ENCODE assay signal across 8 cellular contexts in genomic region chr14:106094654-106095189, GRCh38.
DNase-seq lines count a peak whose midpoint lies in the region; ATAC-seq and TF ChIP-seq lines count a peak whose summit lies in the region.

No MANE protein-coding gene starts in this region.

- H3K36me3 ChIP-seq in Caco-2 (ENCODE audit: control insufficient read depth, insufficient read depth, low read length) (no peaks in the 10 kb centered on the region), neural progenitor cell (no peaks in the 10 kb centered on the region)

- H3K27me3 ChIP-seq in Caco-2 (replicated peaks; ENCODE audit: control insufficient read depth, insufficient read depth, low read length) (no peaks in the 10 kb centered on the region), neural progenitor cell (no peaks in the 10 kb centered on the region)

- no peak overlapping the region for H3K4me2 ChIP-seq in neural progenitor cell

- no peaks in the 10 kb centered on the region for H3K4me1 Mint-ChIP-seq in Caco-2 (ENCODE audit: low read depth, unreplicated experiment)
- no peaks in the 10 kb centered on the region for H3K4me1 Mint-ChIP-seq in activated CD4-positive, alpha-beta memory T cell treated with anti-CD3 and anti-CD28 coated beads, Interleukin-2, amount 10 ng/mL, durations not matched to agents 7 days and 5 days
- no peaks in the 10 kb centered on the region for H3K4me1 Mint-ChIP-seq in neural progenitor cell

- H3K36me3 Mint-ChIP-seq in Caco-2 (ENCODE audit: insufficient read depth, unreplicated experiment): no peaks in the 10 kb centered on the region
- H3K36me3 Mint-ChIP-seq in activated CD4-positive, alpha-beta memory T cell treated with anti-CD3 and anti-CD28 coated beads, Interleukin-2, amount 10 ng/mL, durations not matched to agents 7 days and 5 days (ENCODE audit: low read depth): no peaks in the 10 kb centered on the region
- no peaks in the 10 kb centered on the region for H3K36me3 Mint-ChIP-seq in neural progenitor cell

- no peaks in the 10 kb centered on the region for H3K4me1 ChIP-seq in Caco-2
- H3K4me1 ChIP-seq in neural progenitor cell: no peaks in the 10 kb centered on the region

- H3K4me3 Mint-ChIP-seq in Caco-2 (ENCODE audit: unreplicated experiment) (no peak overlapping the region), neural progenitor cell (no peak overlapping the region)
- no peak overlapping the region for H3K4me3 Mint-ChIP-seq in activated CD4-positive, alpha-beta memory T cell treated with anti-CD3 and anti-CD28 coated beads, Interleukin-2, amount 10 ng/mL, durations not matched to agents 7 days and 5 days

- H3K79me2 ChIP-seq in neural progenitor cell (ENCODE audit: low read depth): no peaks in the 10 kb centered on the region

- POLR2A ChIA-PET in Caco-2 (lab: Charles Lee) (no interaction called here), RWPE1 (lab: Yijun Ruan, JAX; ENCODE audit: low non-redundant PET) (no interaction called here)
- POLR2A ChIA-PET in activated CD4-positive, alpha-beta memory T cell treated with anti-CD3 and anti-CD28 coated beads, Interleukin-2, amount 10 ng/mL, durations not matched to agents 7 days and 5 days (lab: Charles Lee): no interaction called here

- ATAC-seq in HG02981 (IDR thresholded peaks at IDR 0.05; ENCODE audit: unreplicated experiment) (peak; percentile 77), GM21619 (IDR thresholded peaks at IDR 0.05; ENCODE audit: unreplicated experiment) (no peak)

- no peak overlapping the region for H3K9ac ChIP-seq in neural progenitor cell

- H3K27me3 Mint-ChIP-seq in Caco-2 (ENCODE audit: insufficient read depth, unreplicated experiment): no peaks in the 10 kb centered on the region
- H3K27me3 Mint-ChIP-seq in activated CD4-positive, alpha-beta memory T cell treated with anti-CD3 and anti-CD28 coated beads, Interleukin-2, amount 10 ng/mL, durations not matched to agents 7 days and 5 days: peaks cover 13% of the 10 kb centered on the region
- H3K27me3 Mint-ChIP-seq in neural progenitor cell (ENCODE audit: insufficient read depth, low read depth): peaks cover 2% of the 10 kb centered on the region

- H3K9me3 Mint-ChIP-seq in Caco-2 (ENCODE audit: unreplicated experiment) (no peaks in the 10 kb centered on the region), neural progenitor cell (peaks cover 5% of the 10 kb centered on the region)
- H3K9me3 Mint-ChIP-seq in activated CD4-positive, alpha-beta memory T cell treated with anti-CD3 and anti-CD28 coated beads, Interleukin-2, amount 10 ng/mL, durations not matched to agents 7 days and 5 days: no peaks in the 10 kb centered on the region

- H3K9me3 ChIP-seq in Caco-2 (peaks cover 7% of the 10 kb centered on the region; the same call in 1 of the 2 replicates), neural progenitor cell (ENCODE audit: low read depth) (no peaks in the 10 kb centered on the region)

- intact Hi-C loops in Caco-2 (cut with micrococcal nuclease; ENCODE audit: unreplicated experiment): no loop called here

- no peak overlapping the region for H3K4me3 ChIP-seq in Caco-2 (ENCODE audit: low read depth, low read length)
- no peak overlapping the region for H3K4me3 ChIP-seq in neural progenitor cell

- CTCF ChIA-PET in Caco-2 (lab: Charles Lee): interaction anchor here (0.6 to 2.1 kb wide), 7 partner anchors 10 to 544 kb away, joined by 3 to 8 read pairs (median 4); no protein-coding TSS in a partner anchor
- CTCF ChIA-PET in activated CD4-positive, alpha-beta memory T cell treated with anti-CD3 and anti-CD28 coated beads, Interleukin-2, amount 10 ng/mL, durations not matched to agents 7 days and 5 days (lab: Charles Lee): no interaction called here
- CTCF ChIA-PET in RWPE1 (lab: Yijun Ruan, JAX): interaction anchor here (0.6 kb wide), 2 partner anchors 58 to 201 kb away, joined by 4 to 5 read pairs; no protein-coding TSS in a partner anchor

- BruUV-seq in Caco-2 (replicated peaks; lab: Mats Ljungman, UMichigan): no TSS peak

- DNase-seq in Caco-2: peak; percentile 67 to 77
- peak; percentile 78 for DNase-seq in activated CD4-positive, alpha-beta memory T cell treated with anti-CD3 and anti-CD28 coated beads, Interleukin-2, amount 10 ng/mL, durations not matched to agents 7 days and 5 days
- peak; percentile 7 for DNase-seq in neural progenitor cell (ENCODE audit: low spot score)
- no peak for DNase-seq in hepatic stellate cell (ENCODE audit: low spot score)
- no peak for DNase-seq in RWPE1 (ENCODE audit: low spot score)
- DNase-seq in DMS79 (lab: John Stamatoyannopoulos, UW): no peak

- TF ChIP-seq CTCF in Caco-2 (IDR thresholded peaks at IDR 0.05; ENCODE audit: insufficient read depth in 1 of 2, low read depth in 1 of 2, low read length in 1 of 2, severe bottlenecking in 1 of 2, unreplicated experiment in 1 of 2) (peak; percentile 63 to 82), neural progenitor cell (IDR thresholded peaks at IDR 0.05) (peak; percentile 32), RWPE1 (conservative IDR thresholded peaks at IDR 0.05; ENCODE audit: low read depth) (no peak; the same call in 1 of the 2 replicates)

- H3K27ac ChIP-seq in neural progenitor cell (no peak overlapping the region), RWPE1 (no peak overlapping the region)

- no peaks in the 10 kb centered on the region for H3F3A ChIP-seq in neural progenitor cell (ENCODE audit: low read depth)

- H4K20me1 ChIP-seq in neural progenitor cell (ENCODE audit: low read depth): no peaks in the 10 kb centered on the region

- no peak overlapping the region for H2AFZ ChIP-seq in neural progenitor cell (replicated peaks)

- H3K27ac Mint-ChIP-seq in Caco-2 (ENCODE audit: unreplicated experiment) (no peak overlapping the region), neural progenitor cell (no peak overlapping the region)
- H3K27ac Mint-ChIP-seq in activated CD4-positive, alpha-beta memory T cell treated with anti-CD3 and anti-CD28 coated beads, Interleukin-2, amount 10 ng/mL, durations not matched to agents 7 days and 5 days: no peak overlapping the region

Comparison
In these comparisons a context has a peak if more than half of its experiments do, and no peak if none do; other contexts are left out.
1. DNase-seq: peak in Caco-2 (2 of 2), activated CD4-positive, alpha-beta memory T cell treated with anti-CD3 and anti-CD28 coated beads, Interleukin-2, amount 10 ng/mL, durations not matched to agents 7 days and 5 days (single experiment) and neural progenitor cell (single experiment); none in hepatic stellate cell (single experiment), RWPE1 (single experiment) and DMS79 (single experiment).